ENCODE assay signal across 8 cellular contexts in genomic region chr10:110208614-110209398, GRCh38. TPM values are rescaled to one million over a fixed set of nuclear protein-coding genes. Genes with fewer than 3 reads are reported as not detected.
DNase-seq lines count a peak whose midpoint lies in the region; ATAC-seq and TF ChIP-seq lines count a peak whose summit lies in the region.

No MANE protein-coding gene starts in this region.

- H3K4me3 ChIP-seq in epithelial cell of esophagus (ENCODE audit: low read length) (peak overlapping the region; percentile 82), mucosa of stomach (ENCODE audit: low read length) (peak overlapping the region; percentile 92)

- H3K9me3 ChIP-seq in mucosa of stomach (ENCODE audit: control insufficient read depth, low read length): no peaks in the 10 kb centered on the region

- H3K4me1 Mint-ChIP-seq in type B pancreatic cell (ENCODE audit: unreplicated experiment): peaks cover 48% of the 10 kb centered on the region

- H3K27me3 Mint-ChIP-seq in type B pancreatic cell: peaks cover 10% of the 10 kb centered on the region

- peak; percentile 78 for DNase-seq in DMS 273 (lab: John Stamatoyannopoulos, UW; ENCODE audit: unreplicated experiment)
- DNase-seq in HuH-7.5 (ENCODE audit: low spot score): peak; percentile 61
- DNase-seq in activated CD4-positive, alpha-beta T cell treated with anti-CD3 and anti-CD28 coated beads, Interleukin-2, amount 50 U/mL, for 1 hour: peak; percentile 42
- peak; percentile 54 for DNase-seq in epithelial cell of esophagus (ENCODE audit: low read depth)
- no peak for DNase-seq in type B pancreatic cell (ENCODE audit: extremely low spot score, unreplicated experiment)
- DNase-seq in ecto neural progenitor cell (ENCODE audit: low spot score): no peak

- H3K36me3 Mint-ChIP-seq in type B pancreatic cell: no peaks in the 10 kb centered on the region

- no peak for TF ChIP-seq CTCF in epithelial cell of esophagus (IDR thresholded peaks at IDR 0.05; ENCODE audit: insufficient read depth, low read depth, low read length, missing control alignments)
- no peak for TF ChIP-seq CTCF in type B pancreatic cell (conservative IDR thresholded peaks at IDR 0.05)

- H3K9me3 Mint-ChIP-seq in type B pancreatic cell: no peaks in the 10 kb centered on the region

- no peaks in the 10 kb centered on the region for H3K36me3 ChIP-seq in mucosa of stomach (ENCODE audit: control insufficient read depth, insufficient read depth, low read length)

- H3K9ac ChIP-seq in mucosa of stomach (ENCODE audit: low read length): peak overlapping the region; percentile 73

- H3K4me3 Mint-ChIP-seq in type B pancreatic cell: peak overlapping the region; percentile 99

- no peak for ATAC-seq in HG03196 (IDR thresholded peaks at IDR 0.05; ENCODE audit: unreplicated experiment)

- peak overlapping the region; percentile 95 for H3K27ac Mint-ChIP-seq in type B pancreatic cell

- H3K27me3 ChIP-seq in mucosa of stomach (ENCODE audit: control insufficient read depth, insufficient read depth, low read length): no peaks in the 10 kb centered on the region

- H3K4me1 ChIP-seq in mucosa of stomach (ENCODE audit: control insufficient read depth, insufficient read depth, low read length): peaks cover 27% of the 10 kb centered on the region

RNA-seq across cellular contexts. Expression of gene MXI1, which starts 1.4 kb away (rescaled TPM):
- total RNA-seq in type B pancreatic cell (ENCODE audit: low replicate concordance): 17.8 and 34.7 TPM in 2 replicates

Comparison
In these comparisons a context has a peak if more than half of its experiments do, and no peak if none do; other contexts are left out.
1. DNase-seq: peak in DMS 273 (single experiment), HuH-7.5 (single experiment), activated CD4-positive, alpha-beta T cell treated with anti-CD3 and anti-CD28 coated beads, Interleukin-2, amount 50 U/mL, for 1 hour (single experiment) and epithelial cell of esophagus (single experiment); none in type B pancreatic cell (single experiment) and ecto neural progenitor cell (single experiment).